1 cellular context compared by ENCODE assay signal in genomic region chr22:50641696-50642607, GRCh38.
TF ChIP-seq lines count a peak whose summit lies in the region.

No MANE protein-coding gene starts in this region.

TF ChIP-seq in K562, 482 proteins besides CTCF, POLR2A, EP300 and RAD21 (continues in another document):
- TF ChIP-seq RAD51 (IDR thresholded peaks at IDR 0.05; ENCODE audit: borderline replicate concordance, low read depth) (peak; percentile 59; the same call in 1 of the 2 replicates), MTA3 (IDR thresholded peaks at IDR 0.05; ENCODE audit: borderline replicate concordance) (no peak), JUND (IDR thresholded peaks at IDR 0.05; ENCODE audit: borderline replicate concordance, low read depth, low read length) (no peak), JUND (tag; IDR thresholded peaks at IDR 0.05; ENCODE audit: borderline replicate concordance, low read depth, low read length) (no peak), THAP7 (CRISPR knock-in tag; IDR thresholded peaks at IDR 0.05) (no peak), TAF1 (IDR thresholded peaks at IDR 0.05; ENCODE audit: control insufficient read depth, extremely low read depth, insufficient read depth, low read length, severe bottlenecking) (no peak), HBP1 (CRISPR knock-in tag; IDR thresholded peaks at IDR 0.05) (no peak), CUX1 (CRISPR knock-in tag; IDR thresholded peaks at IDR 0.05) (no peak), ZBTB7A (IDR thresholded peaks at IDR 0.05; ENCODE audit: borderline replicate concordance, control insufficient read depth, low read depth, low read length) (no peak), REST (CRISPR knock-in tag; IDR thresholded peaks at IDR 0.05; ENCODE audit: low read depth) (no peak), HNRNPLL (IDR thresholded peaks at IDR 0.05; ENCODE audit: low read depth, low read length, poor library complexity, severe bottlenecking) (no peak), MXI1 (IDR thresholded peaks at IDR 0.05; ENCODE audit: low read depth, low read length) (no peak), ZNF511 (CRISPR knock-in tag; IDR thresholded peaks at IDR 0.05) (no peak), SP1 (CRISPR knock-in tag; IDR thresholded peaks at IDR 0.05) (no peak), EWSR1 (IDR thresholded peaks at IDR 0.05; ENCODE audit: borderline replicate concordance, low read depth, partially characterized antibody) (no peak), VEZF1 (CRISPR knock-in tag; IDR thresholded peaks at IDR 0.05) (no peak), COPS2 (conservative IDR thresholded peaks at IDR 0.05) (no peak), TRIM25 (IDR thresholded peaks at IDR 0.05; ENCODE audit: borderline replicate concordance) (no peak), PYGO2 (tag; IDR thresholded peaks at IDR 0.05) (no peak), CTBP1 (IDR thresholded peaks at IDR 0.05; ENCODE audit: borderline replicate concordance) (no peak), NUFIP1 (IDR thresholded peaks at IDR 0.05; ENCODE audit: partially characterized antibody) (no peak), MYNN (IDR thresholded peaks at IDR 0.05) (no peak), MYNN (CRISPR knock-in tag; IDR thresholded peaks at IDR 0.05) (no peak), SAFB (IDR thresholded peaks at IDR 0.05; ENCODE audit: borderline replicate concordance, low read depth, low read length) (no peak), E2F1 (CRISPR knock-in tag; IDR thresholded peaks at IDR 0.05) (no peak), USF1 (CRISPR knock-in tag; IDR thresholded peaks at IDR 0.05) (peak; percentile 48; the same call in 1 of the 2 replicates), U2AF1 (optimal IDR thresholded peaks at IDR 0.05; ENCODE audit: low read depth, low read length) (no peak)
